In the genomic region with DNA sequence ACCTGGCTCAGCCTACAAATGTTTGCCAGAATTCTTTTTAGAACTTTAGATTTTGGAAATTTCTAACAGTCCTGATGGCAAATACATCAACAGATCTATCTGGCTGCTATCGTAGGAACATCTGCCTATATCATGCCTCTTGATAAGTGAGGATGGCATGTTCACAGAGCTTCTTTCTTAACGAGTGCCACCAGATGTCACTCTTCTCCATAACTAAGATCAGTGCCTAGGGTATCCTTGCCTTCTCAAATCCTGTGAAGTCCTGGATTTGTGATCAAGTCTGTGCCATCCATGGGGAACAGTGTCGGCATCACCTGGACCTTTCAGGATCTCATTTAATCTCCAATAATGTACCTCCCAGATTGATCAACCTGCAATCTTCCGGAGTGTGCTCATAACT, we compare ENCODE assay signal across 8 cellular contexts. TPM values are rescaled to one million over a fixed set of nuclear protein-coding genes. Genes with fewer than 3 reads are reported as not detected.
DNase-seq lines count a peak whose midpoint lies in the region; ATAC-seq, FAIRE-seq and TF ChIP-seq lines count a peak whose summit lies in the region.

No MANE protein-coding gene starts in this region.

- H3K56ac ChIP-seq in IMR-90 (ENCODE audit: extremely low read depth, insufficient read depth, low read length): no peak overlapping the region

- H2BK20ac ChIP-seq in IMR-90 (ENCODE audit: low read depth, low read length): no peak overlapping the region

- no peak overlapping the region for H3K4me3 ChIP-seq in IMR-90 (ENCODE audit: insufficient read depth, low read depth, low read length)

- intact Hi-C loops in IMR-90 (cut with micrococcal nuclease): loop anchor here (2.0 kb wide), 2 partner anchors 71 to 247 kb away; no protein-coding TSS in a partner anchor
- intact Hi-C loops in natural killer cell (cut with micrococcal nuclease): no loop called here

- H3K9me1 ChIP-seq in IMR-90 (ENCODE audit: insufficient read depth, low read length): no peaks in the 10 kb centered on the region

- H3K79me1 ChIP-seq in IMR-90 (ENCODE audit: low read depth in 1 of 2, low read length in 2 of 2): no peaks in the 10 kb centered on the region

- no peaks in the 10 kb centered on the region for H3K9me3 ChIP-seq in IMR-90 (ENCODE audit: control insufficient read depth, insufficient read depth, low read length)

- no peaks in the 10 kb centered on the region for H3K9me3 Mint-ChIP-seq in natural killer cell

- H3K4ac ChIP-seq in IMR-90 (ENCODE audit: low read depth, low read length): no peak overlapping the region

- H3K4me2 ChIP-seq in IMR-90 (ENCODE audit: low read depth, low read length): no peak overlapping the region

- H2BK15ac ChIP-seq in IMR-90 (ENCODE audit: low read depth, low read length): no peak overlapping the region

- no peak overlapping the region for H3K27ac ChIP-seq in IMR-90 (ENCODE audit: insufficient read depth, low read length)

- no peak overlapping the region for H3K9ac ChIP-seq in IMR-90 (ENCODE audit: low read depth, low read length)

- CTCF ChIA-PET in IMR-90 (lab: Yijun Ruan, JAX): interaction anchor here (1.2 kb wide), 1 partner anchor 13 kb away, joined by 3 read pairs; no protein-coding TSS in a partner anchor

- H2AK5ac ChIP-seq in IMR-90 (ENCODE audit: low read depth, low read length): no peak overlapping the region

- no peak overlapping the region for H2AK9ac ChIP-seq in IMR-90 (replicated peaks; ENCODE audit: low read depth, low read length, poor library complexity)

- no peak for TF ChIP-seq POLR2A in IMR-90 (IDR thresholded peaks at IDR 0.05; ENCODE audit: low read depth, low read length)

- H3K14ac ChIP-seq in IMR-90 (replicated peaks; ENCODE audit: low read depth, low read length): no peak overlapping the region

- no peak overlapping the region for H2BK120ac ChIP-seq in IMR-90 (ENCODE audit: low read depth, low read length)

- no peak overlapping the region for H4K5ac ChIP-seq in IMR-90 (ENCODE audit: low read depth, low read length)

- H3K4me1 Mint-ChIP-seq in natural killer cell: no peaks in the 10 kb centered on the region

- no peaks in the 10 kb centered on the region for H3K27me3 ChIP-seq in IMR-90 (ENCODE audit: control insufficient read depth, insufficient read depth, low read length)

- H4K8ac ChIP-seq in IMR-90 (ENCODE audit: low read depth in 2 of 2, low read length in 2 of 2): no peak overlapping the region

- peak; percentile 89 for FAIRE-seq in TTC549 (lab: Jason Lieb, UNC)

- dilution Hi-C loops in IMR-90 (cut with HindIII; ENCODE audit: low sequenced_read_pairs, unreplicated experiment): no loop called here

- in situ Hi-C loops in IMR-90 (cut with MboI; ENCODE audit: low sequenced_read_pairs): no loop called here

- H3K4me3 Mint-ChIP-seq in natural killer cell: no peak overlapping the region

- no peak overlapping the region for H4K91ac ChIP-seq in IMR-90 (ENCODE audit: insufficient read depth, low read depth, low read length)

- peak; percentile 32; the same call in 1 of the 2 replicates for TF ChIP-seq RAD21 in IMR-90 (IDR thresholded peaks at IDR 0.05; ENCODE audit: low read length)

- H3K27me3 Mint-ChIP-seq in natural killer cell (ENCODE audit: low read depth in 2 of 2): peaks cover 25 to 44% of the 10 kb centered on the region in 2 donors

- POLR2A ChIA-PET in IMR-90 (lab: Charles Lee; ENCODE audit: unreplicated experiment): no interaction called here

- H3K36me3 Mint-ChIP-seq in natural killer cell: no peaks in the 10 kb centered on the region

- H3K18ac ChIP-seq in IMR-90 (ENCODE audit: low read depth, low read length): no peak overlapping the region

- no peaks in the 10 kb centered on the region for H4K20me1 ChIP-seq in IMR-90 (ENCODE audit: insufficient read depth, low read length)

- no CpG with 5 or more reads among the region's 4 CpGs for WGBS in IMR-90 (ENCODE audit: extremely low coverage in 2 of 2, insufficient read length in 1 of 2), 2 experiments

- peak; percentile 37 for TF ChIP-seq CTCF in IMR-90 (conservative IDR thresholded peaks at IDR 0.05; ENCODE audit: low read depth, low read length)
- TF ChIP-seq CTCF in natural killer cell (IDR thresholded peaks at IDR 0.05): no peak

- no peak overlapping the region for H2BK5ac ChIP-seq in IMR-90 (ENCODE audit: low read depth, low read length, poor library complexity, severe bottlenecking)

- no peaks in the 10 kb centered on the region for H3K4me1 ChIP-seq in IMR-90 (ENCODE audit: control insufficient read depth, insufficient read depth, low read length)

- H2AFZ ChIP-seq in IMR-90 (replicated peaks; ENCODE audit: low read length, poor library complexity): no peak overlapping the region

- H3K23ac ChIP-seq in IMR-90 (ENCODE audit: low read depth, low read length): no peak overlapping the region

- DNase-seq in D341Med (ENCODE audit: low spot score) (peak; percentile 49), IMR-90 (peak; percentile 35), inferior parietal cortex (ENCODE audit: extremely low spot score) (peak; percentile 39), natural killer cell (no peak), NCI-H187 (lab: John Stamatoyannopoulos, UW) (no peak), epidermal melanocyte (ENCODE audit: insufficient read length, low spot score) (no peak)
- DNase-seq in activated naive CD4-positive, alpha-beta T cell treated with anti-CD3 and anti-CD28 coated beads, Interleukin-2, amount 50 U/mL, for 16 hours: no peak

- H3K36me3 ChIP-seq in IMR-90 (ENCODE audit: control insufficient read depth, insufficient read depth, low read length): no peaks in the 10 kb centered on the region

- no TSS peak for BruUV-seq in IMR-90 (replicated peaks; lab: Mats Ljungman, UMichigan)

- ATAC-seq in IMR-90 (ENCODE audit: low read depth): peak; percentile 59
- ATAC-seq in natural killer cell: no peak

- H3K27ac Mint-ChIP-seq in natural killer cell: no peak overlapping the region

TF ChIP-seq in IMR-90, 13 proteins besides CTCF, POLR2A, EP300 and RAD21:
- TF ChIP-seq RFX5 (IDR thresholded peaks at IDR 0.05; ENCODE audit: low read depth, low read length) (no peak), NFE2L2 (IDR thresholded peaks at IDR 0.05; ENCODE audit: low read depth, low read length) (no peak), CHD1 (IDR thresholded peaks at IDR 0.05; ENCODE audit: low read depth, low read length) (no peak), RCOR1 (IDR thresholded peaks at IDR 0.05; ENCODE audit: insufficient replicate concordance, low read length) (no peak), BHLHE40 (IDR thresholded peaks at IDR 0.05; ENCODE audit: low read depth, low read length) (no peak), CEBPB (IDR thresholded peaks at IDR 0.05; ENCODE audit: low read depth, low read length) (no peak), MXI1 (IDR thresholded peaks at IDR 0.05; ENCODE audit: borderline replicate concordance, low read depth, low read length) (no peak), SMC3 (IDR thresholded peaks at IDR 0.05; ENCODE audit: low read depth, low read length) (no peak), FOS (IDR thresholded peaks at IDR 0.05; ENCODE audit: low read depth, low read length) (no peak), MAZ (IDR thresholded peaks at IDR 0.05; ENCODE audit: borderline replicate concordance, low read depth, low read length) (no peak), MAFK (IDR thresholded peaks at IDR 0.05; ENCODE audit: low read depth, low read length) (no peak)
- TF ChIP-seq, protein P1, sequence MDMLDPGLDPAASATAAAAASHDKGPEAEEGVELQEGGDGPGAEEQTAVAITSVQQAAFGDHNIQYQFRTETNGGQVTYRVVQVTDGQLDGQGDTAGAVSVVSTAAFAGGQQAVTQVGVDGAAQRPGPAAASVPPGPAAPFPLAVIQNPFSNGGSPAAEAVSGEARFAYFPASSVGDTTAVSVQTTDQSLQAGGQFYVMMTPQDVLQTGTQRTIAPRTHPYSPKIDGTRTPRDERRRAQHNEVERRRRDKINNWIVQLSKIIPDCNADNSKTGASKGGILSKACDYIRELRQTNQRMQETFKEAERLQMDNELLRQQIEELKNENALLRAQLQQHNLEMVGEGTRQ (IDR thresholded peaks at IDR 0.05; ENCODE audit: low read depth, low read length): no peak
- TF ChIP-seq, protein P2, sequence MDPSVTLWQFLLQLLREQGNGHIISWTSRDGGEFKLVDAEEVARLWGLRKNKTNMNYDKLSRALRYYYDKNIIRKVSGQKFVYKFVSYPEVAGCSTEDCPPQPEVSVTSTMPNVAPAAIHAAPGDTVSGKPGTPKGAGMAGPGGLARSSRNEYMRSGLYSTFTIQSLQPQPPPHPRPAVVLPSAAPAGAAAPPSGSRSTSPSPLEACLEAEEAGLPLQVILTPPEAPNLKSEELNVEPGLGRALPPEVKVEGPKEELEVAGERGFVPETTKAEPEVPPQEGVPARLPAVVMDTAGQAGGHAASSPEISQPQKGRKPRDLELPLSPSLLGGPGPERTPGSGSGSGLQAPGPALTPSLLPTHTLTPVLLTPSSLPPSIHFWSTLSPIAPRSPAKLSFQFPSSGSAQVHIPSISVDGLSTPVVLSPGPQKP (IDR thresholded peaks at IDR 0.05; ENCODE audit: borderline replicate concordance, low read depth, low read length): no peak
TF ChIP-seq in IMR-90: peak in this region for 0.

RNA-seq across cellular contexts. Expression of a gene that starts 36.5 kb away (rescaled TPM):
- total RNA-seq in IMR-90 (2012; rRNA removed) (not detected in 2 replicates), natural killer cell (not detected)
- polyA plus RNA-seq in IMR-90 (2012; rRNA removed): not detected in 2 replicates
- polyA plus RNA-seq in IMR-90 (2012; cell fraction: cytosol; rRNA removed): not detected in 2 replicates
- polyA plus RNA-seq in IMR-90 (2012; cell fraction: nucleus; rRNA removed; ENCODE audit: low replicate concordance): not detected in 2 replicates

RNA-seq across cellular contexts. Expression of a gene that starts 58.1 kb away (rescaled TPM):
- total RNA-seq in IMR-90 (2012; rRNA removed) (not detected in 2 replicates), natural killer cell (1 to 10 TPM; 1.8 to 2.6 (median 2.0) TPM)
- not detected in 2 replicates for polyA plus RNA-seq in IMR-90 (2012; rRNA removed)
- polyA plus RNA-seq in IMR-90 (2012; cell fraction: cytosol; rRNA removed): not detected in 2 replicates
- not detected in 2 replicates for polyA plus RNA-seq in IMR-90 (2012; cell fraction: nucleus; rRNA removed; ENCODE audit: low replicate concordance)

Comparison
In these comparisons a context has a peak if more than half of its experiments do, and no peak if none do; other contexts are left out.
1. DNase-seq: peak in D341Med (single experiment), IMR-90 (single experiment) and inferior parietal cortex (single experiment); none in natural killer cell (single experiment), NCI-H187 (0 of 2), epidermal melanocyte (single experiment) and activated naive CD4-positive, alpha-beta T cell treated with anti-CD3 and anti-CD28 coated beads, Interleukin-2, amount 50 U/mL, for 16 hours (single experiment).